Comparison of ENCODE assay signal across 28 cellular contexts in genomic region chr3:21798689-21799088, GRCh38. TPM values are rescaled to one million over a fixed set of nuclear protein-coding genes. Genes with fewer than 3 reads are reported as not detected.
"Had no signal": no experiment of that assay in that cellular context is flagged by ENCODE, and none has a peak within 500 bp of the region (broad histone marks: within the 10 kb centered on the region; RNA-seq: fewer than 3 reads in every experiment).

No MANE protein-coding gene starts in this region.

- H3K36me3 ChIP-seq: colonic mucosa, esophagus muscularis mucosa, esophagus squamous epithelium, gastrocnemius medialis, gastroesophageal sphincter, heart left ventricle, heart right ventricle had no signal

- H3K27ac ChIP-seq: colonic mucosa, coronary artery, dorsolateral prefrontal cortex, epithelial cell of prostate, esophagus muscularis mucosa, esophagus squamous epithelium, foreskin keratinocyte, gastrocnemius medialis, gastroesophageal sphincter, heart left ventricle, heart right ventricle had no signal

- ATAC-seq: effector memory CD8-positive, alpha-beta T cell; esophagus mucosa; foreskin keratinocyte; gastrocnemius medialis; gastroesophageal sphincter; heart left ventricle; heart right ventricle had no signal

- H3K4me3 ChIP-seq: colonic mucosa, coronary artery, dorsolateral prefrontal cortex, esophagus muscularis mucosa, esophagus squamous epithelium, gastrocnemius medialis, gastroesophageal sphincter, heart left ventricle, heart right ventricle had no signal

- DNase-seq: colonic mucosa; cortex of kidney; dermis blood vessel endothelial cell; dorsolateral prefrontal cortex; effector CD4-positive, alpha-beta T cell; effector CD8-positive, alpha-beta T cell; effector memory CD4-positive, alpha-beta T cell; effector memory CD8-positive, alpha-beta T cell; endodermal cell; erythroblast; esophagus squamous epithelium; foreskin fibroblast; foreskin keratinocyte; foreskin melanocyte; gastrocnemius medialis; glutamatergic neuron; head of caudate nucleus; heart left ventricle; heart right ventricle had no signal

- FAIRE-seq: colon, endometrium, endothelial cell of umbilical vein, frontal cortex had no signal

- H3K9me3 ChIP-seq: colonic mucosa, esophagus squamous epithelium, gastroesophageal sphincter had no signal

- H3K27me3 ChIP-seq: colonic mucosa, dorsolateral prefrontal cortex, esophagus muscularis mucosa, esophagus squamous epithelium, foreskin keratinocyte, gastrocnemius medialis, gastroesophageal sphincter, heart left ventricle, heart right ventricle had no signal

- H3K4me1 ChIP-seq: colonic mucosa, foreskin keratinocyte had no signal

RNA-seq across cellular contexts. Expression of gene ZNF385D, which starts 47.7 kb away (rescaled TPM):
- total RNA-seq: endothelial cell of umbilical vein had no signal
- polyA plus RNA-seq: endothelial cell of umbilical vein had no signal
